Comparison of ENCODE assay signal across 1 cellular context in genomic region chr10:79507436-79508167, GRCh38.
TF ChIP-seq lines count a peak whose summit lies in the region.

No MANE protein-coding gene starts in this region.

TF ChIP-seq in IMR-90, 13 proteins besides CTCF, POLR2A, EP300 and RAD21 (continued from another document):
- no peak for TF ChIP-seq ELK1 (IDR thresholded peaks at IDR 0.05; ENCODE audit: borderline replicate concordance, low read depth, low read length)
